24 cellular contexts compared by ENCODE assay signal in genomic region chr9:20262611-20263010, GRCh38.
"Had no signal": no experiment of that assay in that cellular context is flagged by ENCODE, and none has a peak within 500 bp of the region (broad histone marks: within the 10 kb centered on the region; RNA-seq: fewer than 3 reads in every experiment).

No MANE protein-coding gene starts in this region.

- H3K36me3 ChIP-seq: cardiac muscle cell had no signal

- H3K4me3 ChIP-seq: body of pancreas, cardiac muscle cell, coronary artery, dorsolateral prefrontal cortex had no signal

- H3K27ac ChIP-seq: cardiac muscle cell, coronary artery, dorsolateral prefrontal cortex, VCaP had no signal

- H3K9me3 ChIP-seq: body of pancreas had no signal

- ATAC-seq: activated CD8-positive, alpha-beta memory T cell treated with anti-CD3 and anti-CD28 coated beads, Interleukin-2, amount 10 ng/mL, durations not matched to agents 7 days and 5 days; body of pancreas; esophagus mucosa; WTC11 had no signal

- DNase-seq: activated CD4-positive, alpha-beta memory T cell treated with anti-CD3 and anti-CD28 coated beads, Interleukin-2, amount 10 ng/mL, durations not matched to agents 7 days and 5 days; activated CD4-positive, alpha-beta T cell treated with anti-CD3 and anti-CD28 coated beads for 1 hour; activated CD4-positive, alpha-beta T cell treated with anti-CD3 and anti-CD28 coated beads for 4 hours; activated CD4-positive, alpha-beta T cell treated with anti-CD3 and anti-CD28 coated beads, Interleukin-2, amount 10 ng/mL, durations not matched to agents 7 days and 5 days; activated CD4-positive, alpha-beta T cell treated with anti-CD3 and anti-CD28 coated beads, Interleukin-2, amount 50 U/mL, for 4 hours; activated CD8-positive, alpha-beta memory T cell treated with anti-CD3 and anti-CD28 coated beads, Interleukin-2, amount 10 ng/mL, durations not matched to agents 7 days and 5 days; activated CD8-positive, alpha-beta memory T cell treated with anti-CD3 and anti-CD28 coated beads, Interleukin-2, amount 50 U/mL, for 4 hours; activated effector memory CD4-positive, alpha-beta T cell treated with anti-CD3 and anti-CD28 coated beads, Interleukin-2, amount 50 U/mL, for 16 hours; activated naive CD4-positive, alpha-beta T cell treated with anti-CD3 and anti-CD28 coated beads for 36 hours; activated T-cell treated with anti-CD3 and anti-CD28 coated beads, Interleukin-2, amount 50 U/mL, for 1 hour; activated T-cell treated with anti-CD3 and anti-CD28 coated beads, Interleukin-2, amount 50 U/mL, for 48 hours; aorta; central memory CD4-positive, alpha-beta T cell; effector memory CD4-positive, alpha-beta T cell; endodermal cell; foreskin fibroblast; T-helper 2 cell had no signal

- H3K27me3 ChIP-seq: body of pancreas, cardiac muscle cell had no signal
